20 cellular contexts compared by ENCODE assay signal in the genomic region with DNA sequence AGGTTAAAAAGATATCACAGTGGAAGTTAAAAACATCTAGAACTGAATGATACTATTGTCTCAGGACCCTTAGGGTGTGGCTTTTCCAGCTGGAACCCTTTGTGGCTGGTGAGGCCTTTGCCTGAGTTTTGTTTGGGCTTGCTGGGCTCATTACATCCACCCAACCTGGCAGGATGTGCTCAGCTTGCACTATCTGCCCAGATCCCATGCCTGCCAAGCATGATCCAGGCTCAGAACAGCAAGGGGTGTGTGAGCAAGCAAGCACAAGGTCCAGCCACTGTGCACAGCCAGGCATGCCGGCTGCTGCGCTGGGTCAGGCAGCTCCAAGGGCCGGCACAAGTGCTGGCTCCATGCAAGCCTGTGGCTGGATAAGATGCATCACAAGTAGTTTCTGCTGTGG.
DNase-seq lines count a peak whose midpoint lies in the region; ATAC-seq and TF ChIP-seq lines count a peak whose summit lies in the region.
"Had no signal": no experiment of that assay in that cellular context is flagged by ENCODE, and none has a peak within 500 bp of the region (broad histone marks: within the 10 kb centered on the region; RNA-seq: fewer than 3 reads in every experiment).

No MANE protein-coding gene starts in this region.

- H3K4me3 Mint-ChIP-seq in stimulated activated memory B cell treated with anti-CD40 and anti-IgM and Interleukin-4, amounts not matched to agents 10 μg/mL and 1 μg/mL and 100 μg/mL, for 72 hours = no peak overlapping the region
- H3K4me3 Mint-ChIP-seq: CD8-positive, alpha-beta memory T cell; GM23338 had no signal

- intact Hi-C loops in Right ventricle myocardium superior (cut with DNase I) (no loop called here), right cardiac atrium (cut with DNase I) (no loop called here), body of pancreas (cut with DNase I) (no loop called here), thyroid gland (cut with DNase I) (no loop called here)

- H3K27ac Mint-ChIP-seq in stimulated activated memory B cell treated with anti-CD40 and anti-IgM and Interleukin-4, amounts not matched to agents 10 μg/mL and 1 μg/mL and 100 μg/mL, for 72 hours = no peak overlapping the region
- H3K27ac Mint-ChIP-seq: CD8-positive, alpha-beta memory T cell; GM23338 had no signal

- no peak overlapping the region for H3K27ac ChIP-seq in right atrium auricular region
- H3K27ac ChIP-seq in right cardiac atrium (ENCODE audit: low read length) = no peak overlapping the region
- no peak overlapping the region for H3K27ac ChIP-seq in body of pancreas
- no peak overlapping the region for H3K27ac ChIP-seq in thyroid gland
- H3K27ac ChIP-seq: BLaER1 treated with 17β-estradiol and CSF1 and Interleukin-3, amounts not matched to agents 10 nM and 100 nM; HL-60; KMS-11; SJCRH30 had no signal

- 78% methylated on average over 3 of the region's 3 CpGs for WGBS in right cardiac atrium
- 100% methylated on average over 2 of the region's 3 CpGs; no CpG with 5 or more reads in 1 of the 2 donors for WGBS in body of pancreas, 2 donors
- 67 to 92% methylated on average over 2 to 3 of the region's 3 CpGs for WGBS in thyroid gland, 2 donors

- DNase-seq in Right ventricle myocardium superior (peak; percentile 40), right atrium auricular region (ENCODE audit: low spot score) (no peak), ecto neural progenitor cell (ENCODE audit: low spot score) (peak; percentile 44), right cardiac atrium (peak; percentile 31 to 86 (median 64)), body of pancreas (no peak), NCI-H510A (lab: John Stamatoyannopoulos, UW) (no peak), thyroid gland (no peak)
- DNase-seq: CD8-positive, alpha-beta memory T cell; DMS79; NCI-H1092; NCI-H1694; NCI-H524 treated with DMSO at 0.1 percent for 48 hours; NK-92 treated with Interleukin-12 subunit alpha and Interleukin-12 subunit beta, amount 100 ng/mL, for 24 hours; SJCRH30 had no signal

- H3K36me3 Mint-ChIP-seq in stimulated activated memory B cell treated with anti-CD40 and anti-IgM and Interleukin-4, amounts not matched to agents 10 μg/mL and 1 μg/mL and 100 μg/mL, for 72 hours = no peaks in the 10 kb centered on the region
- H3K36me3 Mint-ChIP-seq: CD8-positive, alpha-beta memory T cell had no signal

- H3K27me3 Mint-ChIP-seq in stimulated activated memory B cell treated with anti-CD40 and anti-IgM and Interleukin-4, amounts not matched to agents 10 μg/mL and 1 μg/mL and 100 μg/mL, for 72 hours = no peaks in the 10 kb centered on the region
- H3K27me3 Mint-ChIP-seq: CD8-positive, alpha-beta memory T cell had no signal

- no peak for ATAC-seq in Right ventricle myocardium superior (ENCODE audit: poor library complexity)
- ATAC-seq in right cardiac atrium = peak; percentile 49 to 81
- ATAC-seq in stimulated activated memory B cell treated with anti-CD40 and anti-IgM and Interleukin-4, amounts not matched to agents 10 μg/mL and 1 μg/mL and 100 μg/mL, for 72 hours = peak; percentile 51
- ATAC-seq in body of pancreas = no peak
- ATAC-seq: GM12878, GM23338 had no signal

- TF ChIP-seq POLR2A in body of pancreas (IDR thresholded peaks at IDR 0.05) (no peak), thyroid gland (IDR thresholded peaks at IDR 0.05) (no peak)

- no peaks in the 10 kb centered on the region for H3K9me3 Mint-ChIP-seq in stimulated activated memory B cell treated with anti-CD40 and anti-IgM and Interleukin-4, amounts not matched to agents 10 μg/mL and 1 μg/mL and 100 μg/mL, for 72 hours

- H3K4me1 ChIP-seq in right atrium auricular region = peaks cover 0 to 5% of the 10 kb centered on the region in 2 donors
- H3K4me1 ChIP-seq in right cardiac atrium (ENCODE audit: control insufficient read depth, insufficient read depth, low read length) = no peaks in the 10 kb centered on the region
- H3K4me1 ChIP-seq in body of pancreas = no peaks in the 10 kb centered on the region
- H3K4me1 ChIP-seq in thyroid gland = no peaks in the 10 kb centered on the region
- H3K4me1 ChIP-seq: SJCRH30 had no signal

- TF ChIP-seq CTCF in right atrium auricular region (IDR thresholded peaks at IDR 0.05) (no peak), body of pancreas (IDR thresholded peaks at IDR 0.05) (no peak), thyroid gland (IDR thresholded peaks at IDR 0.05) (no peak)

- no peaks in the 10 kb centered on the region for H3K27me3 ChIP-seq in right atrium auricular region
- H3K27me3 ChIP-seq in right cardiac atrium (ENCODE audit: control insufficient read depth, insufficient read depth) = no peaks in the 10 kb centered on the region
- no peaks in the 10 kb centered on the region for H3K27me3 ChIP-seq in body of pancreas
- H3K27me3 ChIP-seq in thyroid gland = no peaks in the 10 kb centered on the region
- H3K27me3 ChIP-seq: BLaER1 treated with 17β-estradiol and CSF1 and Interleukin-3, amounts not matched to agents 10 nM and 100 nM; SJCRH30 had no signal

- H3K9me3 ChIP-seq in right atrium auricular region (no peaks in the 10 kb centered on the region), right cardiac atrium (ENCODE audit: control insufficient read depth, low read length) (no peaks in the 10 kb centered on the region), body of pancreas (no peaks in the 10 kb centered on the region), thyroid gland (no peaks in the 10 kb centered on the region)
- H3K9me3 ChIP-seq: SJCRH30 had no signal

- H3K4me1 Mint-ChIP-seq in stimulated activated memory B cell treated with anti-CD40 and anti-IgM and Interleukin-4, amounts not matched to agents 10 μg/mL and 1 μg/mL and 100 μg/mL, for 72 hours = no peaks in the 10 kb centered on the region
- H3K4me1 Mint-ChIP-seq: CD8-positive, alpha-beta memory T cell had no signal

- H3K36me3 ChIP-seq in right atrium auricular region (no peaks in the 10 kb centered on the region), body of pancreas (replicated peaks in 1 of 2; ENCODE audit: insufficient read depth in 1 of 2, low read depth in 2 of 2) (no peaks in the 10 kb centered on the region), thyroid gland (no peaks in the 10 kb centered on the region)
- H3K36me3 ChIP-seq: BLaER1 treated with 17β-estradiol and CSF1 and Interleukin-3, amounts not matched to agents 10 nM and 100 nM; SJCRH30 had no signal

- H3K4me3 ChIP-seq in right atrium auricular region = no peak overlapping the region
- no peak overlapping the region for H3K4me3 ChIP-seq in right cardiac atrium (ENCODE audit: low read length)
- no peak overlapping the region for H3K4me3 ChIP-seq in body of pancreas
- no peak overlapping the region for H3K4me3 ChIP-seq in thyroid gland (replicated peaks in 1 of 3)
- H3K4me3 ChIP-seq: BLaER1 treated with 17β-estradiol and CSF1 and Interleukin-3, amounts not matched to agents 10 nM and 100 nM; GM12878; GM23338; SJCRH30 had no signal

Comparison
In these comparisons a context has a peak if more than half of its experiments do, and no peak if none do; other contexts are left out.
1. ATAC-seq: peak in right cardiac atrium (2 of 2) and stimulated activated memory B cell treated with anti-CD40 and anti-IgM and Interleukin-4, amounts not matched to agents 10 μg/mL and 1 μg/mL and 100 μg/mL, for 72 hours (single experiment); none in Right ventricle myocardium superior (single experiment) and body of pancreas (single experiment).
2. DNase-seq: peak in Right ventricle myocardium superior (single experiment), ecto neural progenitor cell (single experiment) and right cardiac atrium (3 of 3); none in right atrium auricular region (single experiment), body of pancreas (0 of 4), NCI-H510A (single experiment) and thyroid gland (0 of 2).